In genomic region chr5:10279925-10280720, GRCh38 we compare ENCODE assay signal across 1 cellular context.
TF ChIP-seq lines count a peak whose summit lies in the region.

No MANE protein-coding gene starts in this region.

TF ChIP-seq in GM12878, 131 proteins besides CTCF, POLR2A, EP300 and RAD21:
- TF ChIP-seq SKIL (IDR thresholded peaks at IDR 0.05; ENCODE audit: low read depth, poor library complexity, severe bottlenecking) (no peak), FOXK2 (IDR thresholded peaks at IDR 0.05) (no peak), ZSCAN29 (IDR thresholded peaks at IDR 0.05) (no peak), EGR1 (IDR thresholded peaks at IDR 0.05; ENCODE audit: borderline replicate concordance in 1 of 2, low read depth in 2 of 2, low read length in 2 of 2) (no peak)
